7 cellular contexts compared by ENCODE assay signal in the genomic region with DNA sequence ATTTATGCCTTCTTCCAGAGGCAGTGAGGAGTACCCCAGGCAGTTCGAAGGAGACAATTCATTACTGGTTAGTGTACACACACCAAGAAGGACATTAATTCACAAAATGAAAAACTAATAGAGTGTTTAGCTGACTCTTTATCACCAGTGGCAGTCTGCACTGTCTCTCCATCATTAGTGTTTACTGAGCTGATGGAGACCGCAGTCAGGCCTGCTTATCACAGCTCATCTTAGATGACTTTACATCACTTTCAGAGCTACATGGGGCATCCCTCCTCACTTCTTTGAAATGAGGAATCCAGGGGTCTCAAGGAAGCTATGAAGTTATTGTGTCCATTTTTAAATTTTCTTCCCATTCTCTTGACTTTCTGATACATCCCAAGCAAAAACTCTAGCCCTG.
"Had no signal": no experiment of that assay in that cellular context is flagged by ENCODE, and none has a peak within 500 bp of the region (broad histone marks: within the 10 kb centered on the region; RNA-seq: fewer than 3 reads in every experiment).

No MANE protein-coding gene starts in this region.

- ATAC-seq: GM12878 had no signal

- H3K4me3 ChIP-seq: GM12878 had no signal

- FAIRE-seq: G401.6, GM12878, GM12891, GM18507, GM19239 had no signal

- DNase-seq: GDM1, GF-D8 had no signal
